ENCODE assay signal across 24 cellular contexts in the genomic region with DNA sequence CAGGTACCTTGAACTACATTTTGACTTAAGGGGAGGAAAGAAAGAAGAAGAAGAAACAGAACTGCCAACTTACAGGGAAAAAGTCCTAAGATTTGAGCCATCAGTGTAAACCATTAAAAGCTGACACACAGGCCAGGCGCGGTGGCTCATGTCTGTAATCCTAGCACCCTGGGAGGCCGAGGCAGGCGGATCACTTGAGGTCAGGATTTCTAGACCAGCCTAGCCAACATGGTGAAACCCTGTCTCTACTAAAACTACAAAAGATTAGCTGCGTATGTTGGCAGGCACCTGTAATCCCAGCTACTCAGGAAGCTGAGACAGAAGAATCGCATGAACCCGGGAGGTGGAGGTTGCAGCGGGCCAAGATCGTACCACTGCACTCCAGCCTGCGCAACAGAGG.
"Had no signal": no experiment of that assay in that cellular context is flagged by ENCODE, and none has a peak within 500 bp of the region (broad histone marks: within the 10 kb centered on the region; RNA-seq: fewer than 3 reads in every experiment).

No MANE protein-coding gene starts in this region.

- DNase-seq: dermis blood vessel endothelial cell; dorsolateral prefrontal cortex; effector CD4-positive, alpha-beta T cell; effector memory CD4-positive, alpha-beta T cell; foreskin keratinocyte; heart left ventricle; hippocampal formation; left cardiac atrium; left ventricle myocardium superior; mammary epithelial cell; mesendoderm; midbrain; naive thymus-derived CD4-positive, alpha-beta T cell had no signal

- H3K4me1 Mint-ChIP-seq: memory B cell; naive thymus-derived CD4-positive, alpha-beta T cell had no signal

- H3K27ac ChIP-seq: coronary artery, dorsolateral prefrontal cortex, esophagus muscularis mucosa, foreskin keratinocyte, gastroesophageal sphincter, heart left ventricle, left lung had no signal

- FAIRE-seq: colon, endothelial cell of umbilical vein, frontal cortex, islet of Langerhans, keratinocyte had no signal

- H3K4me3 ChIP-seq: coronary artery, dorsolateral prefrontal cortex, esophagus muscularis mucosa, gastroesophageal sphincter, heart left ventricle, left lung, lung had no signal

- H3K4me3 Mint-ChIP-seq: memory B cell; naive thymus-derived CD4-positive, alpha-beta T cell had no signal

- H3K27ac Mint-ChIP-seq: memory B cell; naive thymus-derived CD4-positive, alpha-beta T cell had no signal

- H3K27me3 Mint-ChIP-seq: naive thymus-derived CD4-positive, alpha-beta T cell had no signal

- H3K27me3 ChIP-seq: esophagus muscularis mucosa, foreskin keratinocyte, gastroesophageal sphincter, heart left ventricle, left lung had no signal

- H3K4me1 ChIP-seq: esophagus muscularis mucosa, foreskin keratinocyte, gastroesophageal sphincter, heart left ventricle, left lung had no signal

- H3K36me3 Mint-ChIP-seq: memory B cell; naive thymus-derived CD4-positive, alpha-beta T cell had no signal

- H3K36me3 ChIP-seq: esophagus muscularis mucosa, gastroesophageal sphincter, heart left ventricle, left lung had no signal

- H3K9me3 ChIP-seq: esophagus muscularis mucosa, gastroesophageal sphincter, heart left ventricle, left lung had no signal
